6 cellular contexts compared by ENCODE assay signal in genomic region chr15:40358492-40359353, GRCh38. TPM values are rescaled to one million over a fixed set of nuclear protein-coding genes. Genes with fewer than 3 reads are reported as not detected.
DNase-seq lines count a peak whose midpoint lies in the region; ATAC-seq lines count a peak whose summit lies in the region.

No MANE protein-coding gene starts in this region.

- CTCF ChIA-PET in activated naive CD4-positive, alpha-beta T cell treated with anti-CD3 and anti-CD28 coated beads for 36 hours (lab: Charles Lee) = interaction anchor here (2.3 kb wide), 1 partner anchor 14 kb away, joined by 16 read pairs; no protein-coding TSS in a partner anchor

- H3K4me1 Mint-ChIP-seq in activated naive CD4-positive, alpha-beta T cell treated with anti-CD3 and anti-CD28 coated beads for 36 hours (ENCODE audit: low read depth) = peaks cover 2% of the 10 kb centered on the region

- no peak overlapping the region for H3K27ac Mint-ChIP-seq in activated naive CD4-positive, alpha-beta T cell treated with anti-CD3 and anti-CD28 coated beads for 36 hours

- DNase-seq in ELR (ENCODE audit: low read depth) (peak; percentile 39), mesenteric fat pad (ENCODE audit: low spot score) (peak; percentile 88)
- DNase-seq in activated naive CD4-positive, alpha-beta T cell treated with anti-CD3 and anti-CD28 coated beads for 36 hours = no peak

- H3K36me3 Mint-ChIP-seq in activated naive CD4-positive, alpha-beta T cell treated with anti-CD3 and anti-CD28 coated beads for 36 hours (ENCODE audit: low read depth) = no peaks in the 10 kb centered on the region

- intact Hi-C loops in activated naive CD4-positive, alpha-beta T cell treated with anti-CD3 and anti-CD28 coated beads for 36 hours (cut with micrococcal nuclease) = loop anchor here (1.0 to 5.0 kb wide), 4 partner anchors 10 to 51 kb away; partner anchors contain the start of genes KNSTRN and PLCB2

- H3K9me3 Mint-ChIP-seq in activated naive CD4-positive, alpha-beta T cell treated with anti-CD3 and anti-CD28 coated beads for 36 hours = no peaks in the 10 kb centered on the region

- peaks cover 5% of the 10 kb centered on the region for H3K27me3 Mint-ChIP-seq in activated naive CD4-positive, alpha-beta T cell treated with anti-CD3 and anti-CD28 coated beads for 36 hours (ENCODE audit: low read depth)

- peak overlapping the region; percentile 57 for H3K4me3 Mint-ChIP-seq in activated naive CD4-positive, alpha-beta T cell treated with anti-CD3 and anti-CD28 coated beads for 36 hours

- peak; percentile 30 for ATAC-seq in HG03103 (IDR thresholded peaks at IDR 0.05; ENCODE audit: low read depth, unreplicated experiment)
- no peak for ATAC-seq in HG03571 (IDR thresholded peaks at IDR 0.05; ENCODE audit: unreplicated experiment)
- ATAC-seq in HG03442 (IDR thresholded peaks at IDR 0.05; ENCODE audit: unreplicated experiment) = no peak

RNA-seq across cellular contexts. Expression of gene DISP2, which starts 0.7 kb away (rescaled TPM):
- under 1 TPM in 1 of 2 experiments, not detected in 1; 0.02 TPM for total RNA-seq in activated naive CD4-positive, alpha-beta T cell treated with anti-CD3 and anti-CD28 coated beads for 36 hours
- total RNA-seq in mesenteric fat pad = 0.26 TPM

RNA-seq across cellular contexts. Expression of gene PHGR1, which starts 7.9 kb away (rescaled TPM):
- total RNA-seq in activated naive CD4-positive, alpha-beta T cell treated with anti-CD3 and anti-CD28 coated beads for 36 hours = not detected
- total RNA-seq in mesenteric fat pad = 2.7 TPM

RNA-seq across cellular contexts. Expression of gene CCDC9B, which starts 18.0 kb away (rescaled TPM):
- total RNA-seq in activated naive CD4-positive, alpha-beta T cell treated with anti-CD3 and anti-CD28 coated beads for 36 hours = 1 to 10 TPM; 1.9 to 2.2 TPM
- total RNA-seq in mesenteric fat pad = 10.6 TPM

RNA-seq across cellular contexts. Expression of gene KNSTRN, which starts 23.8 kb away (rescaled TPM):
- total RNA-seq in activated naive CD4-positive, alpha-beta T cell treated with anti-CD3 and anti-CD28 coated beads for 36 hours = 10 to 100 TPM; 60.7 to 62.1 TPM
- 16.5 TPM for total RNA-seq in mesenteric fat pad

RNA-seq across cellular contexts. Expression of gene INAFM2, which starts 35.2 kb away (rescaled TPM):
- total RNA-seq in activated naive CD4-positive, alpha-beta T cell treated with anti-CD3 and anti-CD28 coated beads for 36 hours = 1 to 10 TPM; 4.9 to 6.5 TPM
- total RNA-seq in mesenteric fat pad = 27.9 TPM
